ENCODE assay signal across 9 cellular contexts in the genomic region with DNA sequence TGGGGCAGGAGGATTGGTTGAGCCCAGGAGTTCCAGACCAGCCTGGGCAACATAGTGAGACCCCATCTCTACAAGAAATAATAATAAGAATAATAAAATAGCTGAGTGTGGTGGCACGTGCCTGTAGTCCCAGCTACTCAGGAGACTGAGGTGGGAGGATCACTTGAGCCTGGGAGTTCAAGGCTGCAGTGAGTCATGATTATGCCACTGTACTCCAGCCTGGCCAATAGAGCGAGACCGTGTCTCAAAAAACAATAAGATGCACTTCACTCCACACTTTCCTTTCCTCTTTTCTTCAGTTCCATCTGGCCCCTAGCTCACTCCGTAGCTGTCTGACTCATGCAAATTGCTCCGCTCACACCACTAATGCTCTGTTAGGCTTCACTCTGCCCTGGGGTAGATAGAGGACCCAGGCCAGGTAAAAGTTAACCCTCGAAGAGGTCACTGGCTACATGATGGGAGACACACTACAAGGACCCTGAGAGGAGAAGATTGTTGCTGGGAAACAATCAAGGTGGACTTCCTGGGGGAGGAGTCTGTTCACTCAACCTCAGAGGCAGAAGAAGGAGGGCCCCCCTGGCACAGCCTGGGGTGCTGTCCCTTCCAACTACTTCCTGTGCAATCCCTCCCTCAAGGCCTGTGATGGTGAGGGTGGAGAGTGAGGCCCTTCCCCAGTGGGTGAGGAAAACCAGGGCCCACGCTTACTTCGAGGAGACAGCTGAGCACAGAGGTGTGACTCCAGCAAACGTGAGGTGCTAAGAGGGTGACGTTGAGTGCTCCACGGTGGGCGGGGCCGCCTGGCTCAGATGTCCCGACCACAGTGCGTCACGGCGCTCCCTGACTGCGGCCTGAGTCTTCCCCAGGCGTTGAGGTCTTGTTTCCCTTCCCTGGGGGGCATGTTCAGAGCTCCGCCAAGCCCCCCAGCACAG. TPM values are rescaled to one million over a fixed set of nuclear protein-coding genes. Genes with fewer than 3 reads are reported as not detected.
DNase-seq lines count a peak whose midpoint lies in the region; ATAC-seq, FAIRE-seq and TF ChIP-seq lines count a peak whose summit lies in the region.
"Had no signal": no experiment of that assay in that cellular context is flagged by ENCODE, and none has a peak within 500 bp of the region (broad histone marks: within the 10 kb centered on the region; RNA-seq: fewer than 3 reads in every experiment).

No MANE protein-coding gene starts in this region.

- peak; percentile 82 for TF ChIP-seq POLR2A in GM12878 (IDR thresholded peaks at IDR 0.05; ENCODE audit: low read depth, low read length)
- TF ChIP-seq POLR2A in sigmoid colon (IDR thresholded peaks at IDR 0.05): no peak

- ATAC-seq in GM21737 (IDR thresholded peaks at IDR 0.05; ENCODE audit: unreplicated experiment): peak; percentile 40
- ATAC-seq in GM12878: peak; percentile 70

- TF ChIP-seq RAD21 in GM12878 (IDR thresholded peaks at IDR 0.05; ENCODE audit: insufficient read depth, low read depth, low read length): no peak

- in situ Hi-C loops in GM12878 (cut with MboI): loop anchor here (5.0 to 10.0 kb wide), 2 partner anchors 70 to 1183 kb away; a partner anchor contains a TSS

- TF ChIP-seq CTCF in GM12875 (IDR thresholded peaks at IDR 0.05; ENCODE audit: borderline replicate concordance, insufficient read depth, low read depth, low read length) (no peak), GM12878 (IDR thresholded peaks at IDR 0.05 in 2 of 3, conservative IDR thresholded peaks at IDR 0.05 in 1 of 3; ENCODE audit: control insufficient read depth in 2 of 3, extremely low read depth in 1 of 3, insufficient read depth in 1 of 3, low read depth in 3 of 3, low read length in 3 of 3) (no peak), sigmoid colon (IDR thresholded peaks at IDR 0.05) (no peak)

- H3K4me2 ChIP-seq in GM12878 (ENCODE audit: control insufficient read depth, insufficient read depth): peak overlapping the region; percentile 93
- H3K4me2 ChIP-seq: KMS-11 had no signal

- RAD21 ChIA-PET in GM12878 (lab: Charles Lee; ENCODE audit: unreplicated experiment): interaction anchor here (0.9 to 3.0 kb wide), 12 partner anchors 9 to 112 kb away, joined by 3 to 15 read pairs (median 6); a partner anchor contains a TSS

- H2AFZ ChIP-seq in GM12878 (ENCODE audit: control insufficient read depth, low read depth, low read length): peak overlapping the region; percentile 80

- peaks cover 8% of the 10 kb centered on the region for H3K79me2 ChIP-seq in GM12878 (ENCODE audit: control insufficient read depth, insufficient read depth, low read length)

- H3K27ac ChIP-seq in GM12878 (ENCODE audit: control insufficient read depth, insufficient read depth) (peak overlapping the region; percentile 99), sigmoid colon (no peak overlapping the region)
- H3K27ac ChIP-seq: KMS-11 had no signal

- H3K4me3 ChIP-seq in GM12875 (ENCODE audit: low read depth, low read length) (peak overlapping the region; percentile 46), GM12878 (peak overlapping the region; percentile 60), sigmoid colon (no peak overlapping the region), H7 (ENCODE audit: insufficient read depth, low read depth, low read length) (no peak overlapping the region)

- intact Hi-C loops in GM12878 (cut with micrococcal nuclease; ENCODE audit: unreplicated experiment) (no loop called here), sigmoid colon (cut with DNase I) (no loop called here)

- no peaks in the 10 kb centered on the region for H4K20me1 ChIP-seq in GM12878 (ENCODE audit: control insufficient read depth, insufficient read depth)

- peak; percentile 73 for FAIRE-seq in GM12878 (lab: Jason Lieb, UNC)

- WGBS in GM12878 (ENCODE audit: insufficient coverage, insufficient replicate concordance, low lambda C conversion rate, missing lambda C conversion rate): 5% methylated on average over 20 of the region's 20 CpGs
- 57% methylated on average over 20 of the region's 20 CpGs for WGBS in sigmoid colon, 2 donors

- H3K4me1 ChIP-seq in GM12878 (ENCODE audit: control insufficient read depth, insufficient read depth, low read length): peaks cover 52% of the 10 kb centered on the region
- peaks cover 0 to 3% (median 2%) of the 10 kb centered on the region in 4 donors for H3K4me1 ChIP-seq in sigmoid colon

- SMC1A ChIA-PET in GM12878 (lab: Charles Lee; ENCODE audit: uncharacterized antibody, unreplicated experiment): interaction anchor here (0.8 to 2.3 kb wide), 23 partner anchors 9 to 341 kb away, joined by 3 to 11 read pairs (median 4); a partner anchor contains a TSS

- POLR2A ChIA-PET in GM12878 (lab: Charles Lee): interaction anchor here (0.6 to 4.0 kb wide), 11 partner anchors 9 to 251 kb away, joined by 3 to 23 read pairs (median 7); a partner anchor contains a TSS

- CTCF ChIA-PET in GM12878 (lab: Yijun Ruan, JAX): interaction anchor here (0.6 to 3.7 kb wide), 9 partner anchors 14 to 342 kb away, joined by 3 to 13 read pairs (median 7); no protein-coding TSS in a partner anchor

- H3K27me3 ChIP-seq in GM12878 (replicated peaks in 1 of 2; ENCODE audit: control insufficient read depth in 2 of 2, insufficient read depth in 2 of 2, low read length in 1 of 2) (no peaks in the 10 kb centered on the region), sigmoid colon (peaks cover 0 to 5% (median 0%) of the 10 kb centered on the region in 3 donors), H7 (ENCODE audit: control insufficient read depth, insufficient read depth, low read length) (no peaks in the 10 kb centered on the region; the same call in 1 of the 2 replicates)

- DNase-seq in NOMO-1 treated with dmso at 0.1 percent for 144 hours (lab: John Stamatoyannopoulos, UW; ENCODE audit: unreplicated experiment): peak; percentile 94
- DNase-seq in GM12878 (ENCODE audit: low read depth, low spot score): peak; percentile 95
- peak; percentile 42 to 44 for DNase-seq in stimulated activated CD8-positive, alpha-beta memory T cell treated with anti-CD3 and anti-CD28 coated beads, Interleukin-7, amount 100 ng/mL, for 1 hour (ENCODE audit: low read depth in 2 of 2)
- no peak for DNase-seq in SHP77 (lab: John Stamatoyannopoulos, UW)
- DNase-seq in sigmoid colon: no peak
- no peak for DNase-seq in H7

- no peaks in the 10 kb centered on the region; the same call in 1 of the 3 replicates for H3K9me3 ChIP-seq in GM12878 (replicated peaks; ENCODE audit: control insufficient read depth, insufficient read depth, low read length)
- H3K9me3 ChIP-seq in sigmoid colon: no peaks in the 10 kb centered on the region

- peak; percentile 85 to 86; a peak in 2 of 4 replicates for TF ChIP-seq EP300 in GM12878 (IDR thresholded peaks at IDR 0.05; ENCODE audit: borderline replicate concordance in 1 of 2, control insufficient read depth in 1 of 2, low read depth in 2 of 2, low read length in 2 of 2)
- TF ChIP-seq EP300 in sigmoid colon (IDR thresholded peaks at IDR 0.05): no peak

- H3K9ac ChIP-seq in GM12878 (ENCODE audit: control insufficient read depth, insufficient read depth, low read length): peak overlapping the region; percentile 69
- H3K9ac ChIP-seq: KMS-11 had no signal

- H3K36me3 ChIP-seq in GM12878 (ENCODE audit: control insufficient read depth in 2 of 2, insufficient read depth in 2 of 2, low read length in 1 of 2) (no peaks in the 10 kb centered on the region), sigmoid colon (no peaks in the 10 kb centered on the region), H7 (replicated peaks; ENCODE audit: control insufficient read depth, insufficient read depth, low read length) (no peaks in the 10 kb centered on the region)

- BruUV-seq in GM12878 (replicated peaks; lab: Mats Ljungman, UMichigan): TSS peak; percentile 79

RNA-seq across cellular contexts. Expression of a gene that starts 8.8 kb away (rescaled TPM):
- 48.6 and 53.3 TPM in 2 replicates for total RNA-seq in GM12878 (2013; cell fraction: nucleolus; rRNA removed)
- total RNA-seq in GM12878 (2014; rRNA removed) (72.8 and 75.3 TPM in 2 replicates), GM12878 (2014; rRNA removed; fragmentation: Illumina TruSeq; extraction: Trizol) (20.9 and 22.7 TPM in 2 replicates), GM12878 (2021) (60.1 TPM in 2 replicates), sigmoid colon (1 to 10 TPM in 1 of 4 donors, under 1 TPM in 2, not detected in 1; 0.16 to 1.8 (median 0.36) TPM)
- 20.3 TPM for polyA plus RNA-seq in GM12878 (2011; ENCODE audit: low read depth)
- polyA plus RNA-seq in GM12878 (2011; rRNA removed) (24.6 and 33.3 TPM in 2 replicates), GM12878 (2014; fragmentation: Illumina TruSeq; extraction: Trizol) (13.4 and 14.7 TPM in 2 replicates), GM12878 (2014; fragmentation: Nextera tagmentation; extraction: Ambion mirVana) (10 to 100 TPM in 1 of 2 experiments, 1 to 10 TPM in 1; 6.2 to 12.8 TPM), GM12878 (2014; rRNA removed) (46.8 and 48.0 TPM in 2 replicates), GM12878 (2016; fragmentation: Nextera tagmentation; extraction: Ambion mirVana) (10 to 100 TPM; 20.7 to 21.5 TPM), sigmoid colon (1 to 10 TPM in 1 of 3 donors, under 1 TPM in 2; 0.46 to 4.2 (median 0.60) TPM)
- 31.1 and 35.9 TPM in 2 replicates for polyA plus RNA-seq in GM12878 (2011; cell fraction: cytosol; rRNA removed)
- 21.7 and 29.6 TPM in 2 replicates for polyA plus RNA-seq in GM12878 (2011; cell fraction: nucleus; rRNA removed)
- 41.9 and 76.9 TPM in 2 replicates for polyA plus RNA-seq in GM12878 (2012)
- polyA minus RNA-seq in GM12878 (2011; rRNA and poly(A)+ RNA removed): 11.6 and 25.0 TPM in 2 replicates
- polyA minus RNA-seq in GM12878 (2011; cell fraction: cytosol; rRNA and poly(A)+ RNA removed): 19.6 and 29.1 TPM in 2 replicates
- 14.4 and 18.5 TPM in 2 replicates for polyA minus RNA-seq in GM12878 (2011; cell fraction: nucleus; rRNA and poly(A)+ RNA removed)
- total RNA-seq in H7 (2014; rRNA removed; shearing (Covaris generic)): 1.3 and 2.6 TPM in 2 replicates

RNA-seq across cellular contexts. Expression of a gene that starts 19.9 kb away (rescaled TPM):
- total RNA-seq in GM12878 (2013; cell fraction: nucleolus; rRNA removed): 1.8 and 4.3 TPM in 2 replicates
- total RNA-seq in GM12878 (2014; rRNA removed) (2.5 and 2.8 TPM in 2 replicates), GM12878 (2014; rRNA removed; fragmentation: Illumina TruSeq; extraction: Trizol) (1.3 and 1.4 TPM in 2 replicates), GM12878 (2021) (22.4 and 30.4 TPM in 2 replicates), sigmoid colon (1 to 10 TPM; 2.0 to 6.1 (median 3.0) TPM)
- polyA plus RNA-seq in GM12878 (2011; ENCODE audit: low read depth): 1.4 TPM
- polyA plus RNA-seq in GM12878 (2011; rRNA removed) (0.12 and 0.29 TPM in 2 replicates), GM12878 (2014; fragmentation: Illumina TruSeq; extraction: Trizol) (5.9 and 7.1 TPM in 2 replicates), GM12878 (2014; fragmentation: Nextera tagmentation; extraction: Ambion mirVana) (under 1 TPM; 0.79 to 0.85 TPM), GM12878 (2014; rRNA removed) (5.1 and 7.5 TPM in 2 replicates), GM12878 (2016; fragmentation: Nextera tagmentation; extraction: Ambion mirVana) (10 to 100 TPM; 12.1 to 20.0 TPM), sigmoid colon (1 to 10 TPM in 1 of 3 donors, under 1 TPM in 1, not detected in 1; under 0.01 to 2.4 TPM)
- 1.2 and 1.6 TPM in 2 replicates for polyA plus RNA-seq in GM12878 (2011; cell fraction: cytosol; rRNA removed)
- 1.1 and 2.1 TPM in 2 replicates for polyA plus RNA-seq in GM12878 (2011; cell fraction: nucleus; rRNA removed)
- 4.8 and 8.1 TPM in 2 replicates for polyA plus RNA-seq in GM12878 (2012)
- polyA minus RNA-seq in GM12878 (2011; rRNA and poly(A)+ RNA removed): 0.73 and 2.7 TPM in 2 replicates
- polyA minus RNA-seq in GM12878 (2011; cell fraction: cytosol; rRNA and poly(A)+ RNA removed): 3.4 and 8.4 TPM in 2 replicates
- polyA minus RNA-seq in GM12878 (2011; cell fraction: nucleus; rRNA and poly(A)+ RNA removed): 1.1 and 2.9 TPM in 2 replicates
- 1.4 and 2.9 TPM in 2 replicates for total RNA-seq in H7 (2014; rRNA removed; shearing (Covaris generic))

RNA-seq across cellular contexts. Expression of a gene that starts 40.4 kb away (rescaled TPM):
- 36.0 and 43.4 TPM in 2 replicates for total RNA-seq in GM12878 (2013; cell fraction: nucleolus; rRNA removed)
- total RNA-seq in GM12878 (2014; rRNA removed) (16.4 and 24.5 TPM in 2 replicates), GM12878 (2014; rRNA removed; fragmentation: Illumina TruSeq; extraction: Trizol) (10.9 and 11.5 TPM in 2 replicates), GM12878 (2021) (50.5 and 54.3 TPM in 2 replicates), sigmoid colon (1 to 10 TPM in 2 of 4 donors, under 1 TPM in 1, not detected in 1; 0.99 to 2.0 (median 1.1) TPM)
- 18.1 TPM for polyA plus RNA-seq in GM12878 (2011; ENCODE audit: low read depth)
- polyA plus RNA-seq in GM12878 (2011; rRNA removed) (10.6 and 25.8 TPM in 2 replicates), GM12878 (2014; fragmentation: Illumina TruSeq; extraction: Trizol) (24.6 and 39.5 TPM in 2 replicates), GM12878 (2014; fragmentation: Nextera tagmentation; extraction: Ambion mirVana) (1 to 10 TPM; 2.4 to 2.8 TPM), GM12878 (2014; rRNA removed) (49.1 and 59.0 TPM in 2 replicates), GM12878 (2016; fragmentation: Nextera tagmentation; extraction: Ambion mirVana) (10 to 100 TPM; 45.8 to 45.9 TPM), sigmoid colon (10 to 100 TPM in 1 of 3 donors, 1 to 10 TPM in 2; 1.8 to 18.1 (median 6.0) TPM)
- polyA plus RNA-seq in GM12878 (2011; cell fraction: cytosol; rRNA removed): 27.6 and 35.8 TPM in 2 replicates
- 98.7 and 103 TPM in 2 replicates for polyA plus RNA-seq in GM12878 (2011; cell fraction: nucleus; rRNA removed)
- 39.5 and 44.4 TPM in 2 replicates for polyA plus RNA-seq in GM12878 (2012)
- polyA minus RNA-seq in GM12878 (2011; rRNA and poly(A)+ RNA removed): 8.0 and 18.8 TPM in 2 replicates
- 11.4 and 12.4 TPM in 2 replicates for polyA minus RNA-seq in GM12878 (2011; cell fraction: cytosol; rRNA and poly(A)+ RNA removed)
- polyA minus RNA-seq in GM12878 (2011; cell fraction: nucleus; rRNA and poly(A)+ RNA removed): 18.0 and 30.9 TPM in 2 replicates
- 0.59 and 1.1 TPM in 2 replicates for total RNA-seq in H7 (2014; rRNA removed; shearing (Covaris generic))

RNA-seq across cellular contexts. Expression of a gene that starts 57.9 kb away (rescaled TPM):
- total RNA-seq in GM12878 (2013; cell fraction: nucleolus; rRNA removed): 0.58 and 0.73 TPM in 2 replicates
- 0.82 and 1.6 TPM in 2 replicates for total RNA-seq in GM12878 (2014; rRNA removed)
- total RNA-seq in GM12878 (2014; rRNA removed; fragmentation: Illumina TruSeq; extraction: Trizol): 0.18 TPM in 1 of 2 replicates, not detected in the other
- total RNA-seq in GM12878 (2021): 0.43 and 1.4 TPM in 2 replicates
- 0.47 TPM for polyA plus RNA-seq in GM12878 (2011; ENCODE audit: low read depth)
- 0.56 and 0.98 TPM in 2 replicates for polyA plus RNA-seq in GM12878 (2011; rRNA removed)
- 1.5 and 3.4 TPM in 2 replicates for polyA plus RNA-seq in GM12878 (2011; cell fraction: cytosol; rRNA removed)
- polyA plus RNA-seq in GM12878 (2011; cell fraction: nucleus; rRNA removed): 4.0 and 5.0 TPM in 2 replicates
- polyA plus RNA-seq in GM12878 (2012): 0.53 and 1.4 TPM in 2 replicates
- polyA plus RNA-seq in GM12878 (2014; fragmentation: Illumina TruSeq; extraction: Trizol): 0.41 TPM in 1 of 2 replicates, not detected in the other
- polyA plus RNA-seq in GM12878 (2014; fragmentation: Nextera tagmentation; extraction: Ambion mirVana): under 1 TPM in 1 of 2 experiments, not detected in 1; 0.11 TPM
- polyA plus RNA-seq in GM12878 (2014; rRNA removed): 0.97 and 1.2 TPM in 2 replicates
- 1 to 10 TPM; 1.1 to 1.9 TPM for polyA plus RNA-seq in GM12878 (2016; fragmentation: Nextera tagmentation; extraction: Ambion mirVana)
- polyA minus RNA-seq in GM12878 (2011; rRNA and poly(A)+ RNA removed): 0.37 and 1.4 TPM in 2 replicates
- polyA minus RNA-seq in GM12878 (2011; cell fraction: cytosol; rRNA and poly(A)+ RNA removed): 3.2 TPM in 1 of 2 replicates, not detected in the other
- polyA minus RNA-seq in GM12878 (2011; cell fraction: nucleus; rRNA and poly(A)+ RNA removed): 0.24 and 2.7 TPM in 2 replicates
- total RNA-seq in sigmoid colon: 1 to 10 TPM in 2 of 4 donors, under 1 TPM in 1, not detected in 1; 0.36 to 1.5 (median 1.3) TPM
- polyA plus RNA-seq in sigmoid colon: 100 to 1,000 TPM in 2 of 3 donors, 10 to 100 TPM in 1; 70.3 to 202 (median 145) TPM
- total RNA-seq in H7 (2014; rRNA removed; shearing (Covaris generic)): 4.9 and 5.5 TPM in 2 replicates

Comparison
In these comparisons a context has a peak if more than half of its experiments do, and no peak if none do; other contexts are left out.
1. H3K4me3 ChIP-seq: peak in GM12875 (single experiment) and GM12878 (single experiment); none in sigmoid colon (0 of 4) and H7 (single experiment).
2. DNase-seq: peak in NOMO-1 treated with dmso at 0.1 percent for 144 hours (single experiment), GM12878 (single experiment) and stimulated activated CD8-positive, alpha-beta memory T cell treated with anti-CD3 and anti-CD28 coated beads, Interleukin-7, amount 100 ng/mL, for 1 hour (2 of 2); none in SHP77 (0 of 2), sigmoid colon (single experiment) and H7 (single experiment).